ENCODE assay signal across 16 cellular contexts in the genomic region with DNA sequence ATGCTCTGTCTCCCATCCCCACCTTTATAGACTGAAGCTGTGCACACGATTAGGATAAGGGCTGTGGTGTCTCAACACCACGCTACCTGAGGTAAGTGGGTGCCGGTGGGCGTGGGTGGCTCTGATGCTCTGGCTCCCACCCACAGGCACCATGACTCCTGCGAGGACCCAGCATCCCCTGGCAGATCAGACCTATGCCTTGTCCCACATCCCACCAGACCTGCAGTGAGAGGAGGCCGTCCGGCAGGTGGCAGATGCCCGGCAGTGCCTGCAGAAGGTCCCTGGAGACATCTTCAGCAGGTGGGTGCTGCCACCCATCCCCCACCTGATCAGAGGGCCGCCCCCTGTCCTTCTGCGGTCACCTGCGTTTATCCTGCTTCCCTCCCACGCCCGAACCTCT.
DNase-seq lines count a peak whose midpoint lies in the region; ATAC-seq, FAIRE-seq and TF ChIP-seq lines count a peak whose summit lies in the region.
"Had no signal": no experiment of that assay in that cellular context is flagged by ENCODE, and none has a peak within 500 bp of the region (broad histone marks: within the 10 kb centered on the region; RNA-seq: fewer than 3 reads in every experiment).

No MANE protein-coding gene starts in this region.

- H3K36me3 ChIP-seq in SK-N-SH (replicated peaks in 1 of 2; ENCODE audit: control insufficient read depth in 1 of 2, insufficient read depth in 2 of 2, low read length in 1 of 2) (no peaks in the 10 kb centered on the region), OCI-LY1 (ENCODE audit: insufficient read depth, low read length) (no peaks in the 10 kb centered on the region), iPS-15b (ENCODE audit: control insufficient read depth, insufficient read depth, low read length) (no peaks in the 10 kb centered on the region)
- H3K36me3 ChIP-seq in CD8-positive, alpha-beta memory T cell (ENCODE audit: insufficient read depth, low read length), result no peaks in the 10 kb centered on the region
- H3K36me3 ChIP-seq: HAP-1, neutrophil, tibial artery had no signal

- CTCF ChIA-PET in SK-N-SH (lab: Yijun Ruan, JAX) (interaction anchor here (0.6 to 2.5 kb wide), 4 partner anchors 13 to 749 kb away, joined by 3 to 11 read pairs (median 4); no protein-coding TSS in a partner anchor), GM10248 (lab: Yijun Ruan, JAX) (interaction anchor here (0.9 to 1.6 kb wide), 5 partner anchors 8 to 535 kb away, joined by 3 to 9 read pairs (median 5); no protein-coding TSS in a partner anchor)
- CTCF ChIA-PET in CD8-positive, alpha-beta memory T cell (lab: Charles Lee), result interaction anchor here (1.6 kb wide), 1 partner anchor 728 kb away, joined by 5 read pairs; no protein-coding TSS in a partner anchor

- H3K9me3 ChIP-seq in SK-N-SH (no peaks in the 10 kb centered on the region), OCI-LY1 (ENCODE audit: low read length) (no peaks in the 10 kb centered on the region), iPS-15b (ENCODE audit: control insufficient read depth, insufficient read depth, low read length) (no peaks in the 10 kb centered on the region)
- H3K9me3 ChIP-seq in CD8-positive, alpha-beta memory T cell (ENCODE audit: low read length), result no peaks in the 10 kb centered on the region
- H3K9me3 ChIP-seq: HAP-1, neutrophil, tibial artery had no signal

- no peak for TF ChIP-seq RAD21 in SK-N-SH (IDR thresholded peaks at IDR 0.05; ENCODE audit: low read length)

- H3K79me2 ChIP-seq in SK-N-SH (ENCODE audit: insufficient read depth) (no peaks in the 10 kb centered on the region), OCI-LY1 (ENCODE audit: insufficient read depth, low read length) (no peaks in the 10 kb centered on the region)

- DNase-seq in SK-N-SH (no peak), urothelium cell line (ENCODE audit: low spot score) (no peak), OCI-M1 (lab: John Stamatoyannopoulos, UW) (no peak), GM10248 (ENCODE audit: extremely low spot score) (no peak)
- no peak for DNase-seq in CD8-positive, alpha-beta memory T cell
- DNase-seq: MV-4-11, NCI-H2171 had no signal

- peaks cover 0 to 7% (median 7%) of the 10 kb centered on the region in 3 donors for H3K4me1 Mint-ChIP-seq in CD8-positive, alpha-beta memory T cell

- no peak for TF ChIP-seq EP300 in SK-N-SH (IDR thresholded peaks at IDR 0.05; ENCODE audit: borderline replicate concordance in 1 of 2, low read depth in 1 of 2, low read length in 1 of 2)

- H3K27ac Mint-ChIP-seq in CD8-positive, alpha-beta memory T cell, result no peak overlapping the region
- H3K27ac Mint-ChIP-seq: stimulated activated memory B cell treated with anti-CD40 and anti-IgM and Interleukin-4, amounts not matched to agents 10 μg/mL and 1 μg/mL and 100 μg/mL, for 72 hours had no signal

- FAIRE-seq in urothelium cell line (lab: Jason Lieb, UNC), result peak; percentile 85
- FAIRE-seq: K562 had no signal

- 0 out of 2 replicates have a peak overlapping the region, but pooled peaks have one; percentile 57 for H3K4me2 ChIP-seq in SK-N-SH
- H3K4me2 ChIP-seq in OCI-LY1 (ENCODE audit: low read length), result peak overlapping the region; percentile 50

- no peak for TF ChIP-seq CTCF in SK-N-SH (IDR thresholded peaks at IDR 0.05)
- TF ChIP-seq CTCF in OCI-LY1 (IDR thresholded peaks at IDR 0.05; ENCODE audit: low read length), result peak; percentile 31; the same call in 1 of the 2 replicates
- no peak for TF ChIP-seq CTCF in GM10248 (IDR thresholded peaks at IDR 0.05; ENCODE audit: control extremely low read depth, extremely low read depth, low read depth, missing control alignments)

- H3K27ac ChIP-seq in SK-N-SH (ENCODE audit: low read depth in 2 of 2, low read length in 1 of 2) (no peak overlapping the region), OCI-LY1 (ENCODE audit: low read depth, low read length, poor library complexity, severe bottlenecking) (no peak overlapping the region)
- H3K27ac ChIP-seq in CD8-positive, alpha-beta memory T cell (ENCODE audit: low read depth, low read length), result no peak overlapping the region
- H3K27ac ChIP-seq: neutrophil, tibial artery had no signal

- no peak overlapping the region for H3K4me3 Mint-ChIP-seq in CD8-positive, alpha-beta memory T cell
- H3K4me3 Mint-ChIP-seq: stimulated activated memory B cell treated with anti-CD40 and anti-IgM and Interleukin-4, amounts not matched to agents 10 μg/mL and 1 μg/mL and 100 μg/mL, for 72 hours had no signal

- H3F3A ChIP-seq in SK-N-SH (replicated peaks; ENCODE audit: insufficient read depth) (no peaks in the 10 kb centered on the region), OCI-LY1 (ENCODE audit: insufficient read depth, low read length) (no peaks in the 10 kb centered on the region)

- H3K36me3 Mint-ChIP-seq in CD8-positive, alpha-beta memory T cell, result no peaks in the 10 kb centered on the region
- H3K36me3 Mint-ChIP-seq: CD4-positive, alpha-beta memory T cell had no signal

- peaks cover 2 to 8% (median 4%) of the 10 kb centered on the region in 5 donors for H3K9me3 Mint-ChIP-seq in CD8-positive, alpha-beta memory T cell

- H4K20me1 ChIP-seq in SK-N-SH (ENCODE audit: insufficient read depth), result peaks cover 10% of the 10 kb centered on the region; the same call in 1 of the 2 replicates
- H4K20me1 ChIP-seq in OCI-LY1 (ENCODE audit: insufficient read depth, low read length), result no peaks in the 10 kb centered on the region

- H2AFZ ChIP-seq in SK-N-SH (ENCODE audit: low read depth) (no peak overlapping the region), OCI-LY1 (ENCODE audit: low read length) (no peak overlapping the region)

- ATAC-seq in SK-N-SH treated with all-trans-retinoic acid at 6 μM for 48 hours, result no peak

- WGBS in SK-N-SH (ENCODE audit: low lambda C conversion rate), result 43% methylated on average over 10 of the region's 13 CpGs

- peaks cover 25 to 73% of the 10 kb centered on the region in 2 donors for H3K27me3 Mint-ChIP-seq in CD8-positive, alpha-beta memory T cell

- no peak overlapping the region for H3K9ac ChIP-seq in SK-N-SH
- H3K9ac ChIP-seq in OCI-LY1 (ENCODE audit: low read length), result no peak overlapping the region
- H3K9ac ChIP-seq in iPS-15b (ENCODE audit: low read depth, low read length), result no peak overlapping the region

- H3K9me2 ChIP-seq in SK-N-SH (no peaks in the 10 kb centered on the region), OCI-LY1 (ENCODE audit: low read depth, low read length) (no peaks in the 10 kb centered on the region)

- POLR2A ChIA-PET in SK-N-SH (lab: Yijun Ruan, JAX), result no interaction called here
- POLR2A ChIA-PET in GM10248 (lab: Yijun Ruan, JAX), result no interaction called here
- POLR2A ChIA-PET in CD8-positive, alpha-beta memory T cell (lab: Charles Lee), result no interaction called here

- H3K4me3 ChIP-seq in SK-N-SH (ENCODE audit: low read depth in 2 of 2, low read length in 1 of 2) (peak overlapping the region in 1 of 2 experiments; percentile 14; a peak in 1 of 4 replicates), OCI-LY1 (ENCODE audit: low read depth, low read length, poor library complexity, severe bottlenecking) (peak overlapping the region; percentile 28), iPS-15b (ENCODE audit: low read depth, low read length) (peak overlapping the region; percentile 40)
- no peak overlapping the region for H3K4me3 ChIP-seq in CD8-positive, alpha-beta memory T cell (ENCODE audit: low read length)
- H3K4me3 ChIP-seq: HAP-1, K562, tibial artery had no signal

- peaks cover 0 to 7% of the 10 kb centered on the region in 2 experiments; a peak in 1 of 4 replicates for H3K4me1 ChIP-seq in SK-N-SH (ENCODE audit: control insufficient read depth in 1 of 2, insufficient read depth in 2 of 2, low read depth in 1 of 2, low read length in 1 of 2)
- peaks cover 26% of the 10 kb centered on the region for H3K4me1 ChIP-seq in OCI-LY1 (ENCODE audit: insufficient read depth, low read length, severe bottlenecking)
- no peaks in the 10 kb centered on the region for H3K4me1 ChIP-seq in iPS-15b (ENCODE audit: control insufficient read depth, insufficient read depth, low read length)
- H3K4me1 ChIP-seq in CD8-positive, alpha-beta memory T cell (ENCODE audit: insufficient read depth, low read length), result no peaks in the 10 kb centered on the region
- H3K4me1 ChIP-seq: HAP-1 had no signal

- H3K27me3 ChIP-seq in SK-N-SH (ENCODE audit: insufficient read depth), result no peaks in the 10 kb centered on the region
- H3K27me3 ChIP-seq in OCI-LY1 (ENCODE audit: insufficient read depth, low read length), result no peaks in the 10 kb centered on the region
- H3K27me3 ChIP-seq in iPS-15b (ENCODE audit: control insufficient read depth, insufficient read depth, low read length), result peaks cover 33% of the 10 kb centered on the region
- H3K27me3 ChIP-seq in CD8-positive, alpha-beta memory T cell (ENCODE audit: insufficient read depth, low read length, poor library complexity, severe bottlenecking), result no peaks in the 10 kb centered on the region

TF ChIP-seq in SK-N-SH, 30 proteins besides CTCF, POLR2A, EP300 and RAD21 (continues in another document):
- TF ChIP-seq TEAD4 (IDR thresholded peaks at IDR 0.05; ENCODE audit: borderline replicate concordance, insufficient read depth), result no peak

TF ChIP-seq in SK-N-SH treated with all-trans-retinoic acid at 6 μM for 48 hours, 23 proteins besides CTCF, POLR2A, EP300 and RAD21 (continues in another document):
- TF ChIP-seq TCF4 (CRISPR knock-in tag; IDR thresholded peaks at IDR 0.05; ENCODE audit: borderline replicate concordance) (no peak), OSR1 (CRISPR knock-in tag; IDR thresholded peaks at IDR 0.05) (no peak), ZC3H10 (CRISPR knock-in tag; IDR thresholded peaks at IDR 0.05) (no peak), GLIS3 (CRISPR knock-in tag; IDR thresholded peaks at IDR 0.05) (no peak)
- TF ChIP-seq, protein P1, sequence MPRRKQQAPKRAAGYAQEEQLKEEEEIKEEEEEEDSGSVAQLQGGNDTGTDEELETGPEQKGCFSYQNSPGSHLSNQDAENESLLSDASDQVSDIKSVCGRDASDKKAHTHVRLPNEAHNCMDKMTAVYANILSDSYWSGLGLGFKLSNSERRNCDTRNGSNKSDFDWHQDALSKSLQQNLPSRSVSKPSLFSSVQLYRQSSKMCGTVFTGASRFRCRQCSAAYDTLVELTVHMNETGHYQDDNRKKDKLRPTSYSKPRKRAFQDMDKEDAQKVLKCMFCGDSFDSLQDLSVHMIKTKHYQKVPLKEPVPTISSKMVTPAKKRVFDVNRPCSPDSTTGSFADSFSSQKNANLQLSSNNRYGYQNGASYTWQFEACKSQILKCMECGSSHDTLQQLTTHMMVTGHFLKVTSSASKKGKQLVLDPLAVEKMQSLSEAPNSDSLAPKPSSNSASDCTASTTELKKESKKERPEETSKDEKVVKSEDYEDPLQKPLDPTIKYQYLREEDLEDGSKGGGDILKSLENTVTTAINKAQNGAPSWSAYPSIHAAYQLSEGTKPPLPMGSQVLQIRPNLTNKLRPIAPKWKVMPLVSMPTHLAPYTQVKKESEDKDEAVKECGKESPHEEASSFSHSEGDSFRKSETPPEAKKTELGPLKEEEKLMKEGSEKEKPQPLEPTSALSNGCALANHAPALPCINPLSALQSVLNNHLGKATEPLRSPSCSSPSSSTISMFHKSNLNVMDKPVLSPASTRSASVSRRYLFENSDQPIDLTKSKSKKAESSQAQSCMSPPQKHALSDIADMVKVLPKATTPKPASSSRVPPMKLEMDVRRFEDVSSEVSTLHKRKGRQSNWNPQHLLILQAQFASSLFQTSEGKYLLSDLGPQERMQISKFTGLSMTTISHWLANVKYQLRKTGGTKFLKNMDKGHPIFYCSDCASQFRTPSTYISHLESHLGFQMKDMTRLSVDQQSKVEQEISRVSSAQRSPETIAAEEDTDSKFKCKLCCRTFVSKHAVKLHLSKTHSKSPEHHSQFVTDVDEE (CRISPR knock-in tag; IDR thresholded peaks at IDR 0.05), result no peak
